ENCODE assay signal across 8 cellular contexts in genomic region chr2:241595600-241596140, GRCh38. TPM values are rescaled to one million over a fixed set of nuclear protein-coding genes. Genes with fewer than 3 reads are reported as not detected.
DNase-seq lines count a peak whose midpoint lies in the region; ATAC-seq and TF ChIP-seq lines count a peak whose summit lies in the region.
"Had no signal": no experiment of that assay in that cellular context is flagged by ENCODE, and none has a peak within 500 bp of the region (broad histone marks: within the 10 kb centered on the region; RNA-seq: fewer than 3 reads in every experiment).

No MANE protein-coding gene starts in this region.

- H3K36me3 ChIP-seq in cardiac muscle cell, result peaks cover 4% of the 10 kb centered on the region

- H3K4me3 Mint-ChIP-seq in type B pancreatic cell, result no peak overlapping the region

- intact Hi-C loops in Right ventricle myocardium inferior (cut with DNase I), result no loop called here

- no peaks in the 10 kb centered on the region for H3K27me3 Mint-ChIP-seq in type B pancreatic cell

- no peaks in the 10 kb centered on the region for H3K9me3 ChIP-seq in cardiac muscle cell (ENCODE audit: low read depth)

- peaks cover 18% of the 10 kb centered on the region for H3K36me3 Mint-ChIP-seq in type B pancreatic cell

- ATAC-seq in Right ventricle myocardium inferior, result no peak
- ATAC-seq in HG02759 (IDR thresholded peaks at IDR 0.05; ENCODE audit: unreplicated experiment), result no peak

- DNase-seq in cardiac muscle cell (ENCODE audit: low read depth in 1 of 2, low spot score in 1 of 2) (peak; percentile 24 to 44), Right ventricle myocardium inferior (ENCODE audit: missing footprints) (no peak), ecto neural progenitor cell (ENCODE audit: low spot score) (peak; percentile 69), type B pancreatic cell (ENCODE audit: extremely low spot score, unreplicated experiment) (no peak), pons (ENCODE audit: low spot score) (no peak)
- DNase-seq: Calu3, nucleus accumbens had no signal

- H3K4me1 ChIP-seq in cardiac muscle cell (ENCODE audit: low read depth), result no peaks in the 10 kb centered on the region

- H3K9me3 Mint-ChIP-seq in type B pancreatic cell, result no peaks in the 10 kb centered on the region

- H3K4me3 ChIP-seq in cardiac muscle cell, result no peak overlapping the region

- no peak overlapping the region for H3K27ac ChIP-seq in cardiac muscle cell

- H3K27me3 ChIP-seq in cardiac muscle cell, result no peaks in the 10 kb centered on the region

- no peak overlapping the region for H3K27ac Mint-ChIP-seq in type B pancreatic cell

- H3K4me1 Mint-ChIP-seq in type B pancreatic cell (ENCODE audit: unreplicated experiment), result no peaks in the 10 kb centered on the region

- TF ChIP-seq CTCF in cardiac muscle cell (IDR thresholded peaks at IDR 0.05; ENCODE audit: low read depth, low read length), result peak; percentile 55
- peak; percentile 67 for TF ChIP-seq CTCF in type B pancreatic cell (conservative IDR thresholded peaks at IDR 0.05)

RNA-seq across cellular contexts. Expression of gene BOK, which starts 37.1 kb away (rescaled TPM):
- total RNA-seq in cardiac muscle cell, result 45.8 and 47.5 TPM in 2 replicates
- polyA plus RNA-seq in cardiac muscle cell, result 27.2 and 32.2 TPM in 2 replicates
- total RNA-seq in Right ventricle myocardium inferior, result 4.5 TPM
- total RNA-seq in type B pancreatic cell (ENCODE audit: low replicate concordance), result 41.5 and 108 TPM in 2 replicates

RNA-seq across cellular contexts. Expression of gene THAP4, which starts 41.3 kb away (rescaled TPM):
- total RNA-seq in cardiac muscle cell (93.0 and 101 TPM in 2 replicates), Right ventricle myocardium inferior (83.2 TPM), type B pancreatic cell (ENCODE audit: low replicate concordance) (51.3 and 53.3 TPM in 2 replicates)
- polyA plus RNA-seq in cardiac muscle cell, result 82.0 and 113 TPM in 2 replicates

RNA-seq across cellular contexts. Expression of gene ATG4B, which starts 41.8 kb away (rescaled TPM):
- total RNA-seq in cardiac muscle cell (62.4 and 105 TPM in 2 replicates), Right ventricle myocardium inferior (43.3 TPM), type B pancreatic cell (ENCODE audit: low replicate concordance) (96.5 and 112 TPM in 2 replicates)
- polyA plus RNA-seq in cardiac muscle cell, result 110 and 140 TPM in 2 replicates

Comparison
In these comparisons a context has a peak if more than half of its experiments do, and no peak if none do; other contexts are left out.
1. DNase-seq: peak in cardiac muscle cell (2 of 2) and ecto neural progenitor cell (single experiment); none in Right ventricle myocardium inferior (single experiment), type B pancreatic cell (single experiment) and pons (single experiment).